In the genomic region with DNA sequence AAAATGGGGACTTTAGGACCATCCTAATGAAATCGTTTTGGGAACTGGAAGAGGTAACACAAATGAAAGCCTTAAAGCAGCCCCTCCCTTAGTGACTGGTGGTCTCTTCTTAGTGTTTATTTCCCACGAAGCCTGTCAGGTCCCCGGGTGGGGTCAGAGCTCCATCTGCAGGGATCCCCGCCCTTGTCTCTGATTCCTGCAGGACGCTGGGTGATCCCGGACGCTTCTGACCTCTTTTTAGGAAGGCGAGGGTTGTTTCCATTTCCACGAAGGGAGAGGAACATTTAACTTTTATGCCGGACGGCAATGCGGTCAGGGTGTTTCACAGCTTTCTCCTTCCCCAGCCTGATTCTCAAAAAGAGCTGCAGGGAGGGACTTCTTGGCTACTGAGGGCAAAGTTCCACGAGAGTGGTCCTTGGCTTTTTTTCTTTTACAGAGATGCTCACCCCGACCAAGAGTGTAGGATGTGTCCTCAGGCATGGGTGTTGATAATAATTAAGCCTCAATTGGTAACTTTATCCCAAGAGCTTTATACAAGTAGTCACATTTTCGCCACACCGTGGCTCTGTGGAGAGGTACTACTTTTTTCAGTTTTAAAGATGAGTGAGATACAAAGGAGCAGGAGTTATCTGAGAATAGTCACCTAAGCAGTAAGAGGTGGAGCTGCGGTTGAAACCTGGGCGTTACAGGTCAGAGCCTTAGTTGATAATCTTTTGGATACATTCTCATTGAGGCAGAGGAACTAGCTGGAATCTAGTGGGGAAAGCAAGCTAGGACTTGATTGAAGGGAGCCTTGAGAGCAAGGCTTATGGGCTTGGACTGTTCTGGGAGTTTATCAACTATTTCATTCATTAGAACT, we compare ENCODE assay signal across 8 cellular contexts. TPM values are rescaled to one million over a fixed set of nuclear protein-coding genes. Genes with fewer than 3 reads are reported as not detected.
DNase-seq lines count a peak whose midpoint lies in the region; ATAC-seq lines count a peak whose summit lies in the region.

No MANE protein-coding gene starts in this region.

- no peak for ATAC-seq in effector memory CD8-positive, alpha-beta T cell (replicated peaks)

- H3K27ac Mint-ChIP-seq in effector memory CD8-positive, alpha-beta T cell: peak overlapping the region; percentile 85 to 91

- DNase-seq in G401 (ENCODE audit: low spot score) (peak; percentile 29), NT2/D1 (ENCODE audit: low read depth, low spot score) (no peak), NCI-H1048 (lab: John Stamatoyannopoulos, UW) (no peak), A172 (ENCODE audit: low spot score) (no peak), NCI-H510A treated with DMSO at 0.1 percent for 48 hours (lab: John Stamatoyannopoulos, UW) (no peak)
- no peak for DNase-seq in effector memory CD8-positive, alpha-beta T cell
- DNase-seq in stimulated activated CD4-positive, alpha-beta T cell treated with anti-CD3 and anti-CD28 coated beads, Interleukin-15, amount 100 ng/mL, for 24 hours: no peak

- H3K4me1 ChIP-seq in NT2/D1 (ENCODE audit: insufficient read depth, insufficient read length) (no peaks in the 10 kb centered on the region), muscle layer of duodenum (ENCODE audit: control insufficient read depth in 1 of 2, insufficient read depth in 2 of 2, low read length in 2 of 2) (peaks cover 5 to 12% of the 10 kb centered on the region in 2 donors)

- peak overlapping the region; percentile 90 to 91 for H3K4me3 Mint-ChIP-seq in effector memory CD8-positive, alpha-beta T cell

- H3K36me3 Mint-ChIP-seq in effector memory CD8-positive, alpha-beta T cell (ENCODE audit: insufficient read depth): peaks cover 8% of the 10 kb centered on the region

- H3K27ac ChIP-seq in muscle layer of duodenum (ENCODE audit: low read length): peak overlapping the region; percentile 8

- H3K9ac ChIP-seq in NT2/D1 (ENCODE audit: insufficient read length, low read depth): peak overlapping the region; percentile 33

- in situ Hi-C loops in G401 (cut with HindIII; ENCODE audit: low sequenced_read_pairs): no loop called here

- peak overlapping the region; percentile 67 for H3K4me3 ChIP-seq in NT2/D1 (ENCODE audit: insufficient read length, low read depth)
- peak overlapping the region; percentile 79 to 97 for H3K4me3 ChIP-seq in muscle layer of duodenum (ENCODE audit: low read depth in 1 of 2, low read length in 2 of 2)

- H3K27me3 ChIP-seq in NT2/D1 (ENCODE audit: insufficient read depth, insufficient read length) (peaks cover 10% of the 10 kb centered on the region), muscle layer of duodenum (ENCODE audit: low read depth, low read length) (no peaks in the 10 kb centered on the region)

- H3K9me3 ChIP-seq in NT2/D1 (ENCODE audit: insufficient read depth, low read length): 0 out of 2 replicates have a peak, but pooled peaks cover 3% of the 10 kb centered on the region
- H3K9me3 ChIP-seq in muscle layer of duodenum (ENCODE audit: control insufficient read depth in 1 of 2, low read length in 2 of 2): peaks cover under 1 to 5% of the 10 kb centered on the region in 2 donors

- H3K36me3 ChIP-seq in NT2/D1 (ENCODE audit: insufficient read depth, insufficient read length, low read length) (peaks cover 5% of the 10 kb centered on the region), muscle layer of duodenum (ENCODE audit: control insufficient read depth in 1 of 2, insufficient read depth in 2 of 2, low read length in 2 of 2) (peaks cover 2 to 23% of the 10 kb centered on the region in 2 donors)

- peaks cover 19 to 22% of the 10 kb centered on the region in 2 donors for H3K4me1 Mint-ChIP-seq in effector memory CD8-positive, alpha-beta T cell (ENCODE audit: low read depth in 2 of 2)

- peaks cover 0 to 21% of the 10 kb centered on the region in 2 donors for H3K9me3 Mint-ChIP-seq in effector memory CD8-positive, alpha-beta T cell

- H3K27me3 Mint-ChIP-seq in effector memory CD8-positive, alpha-beta T cell: no peaks in the 10 kb centered on the region

RNA-seq across cellular contexts. Expression of a gene that starts 0.8 kb away (rescaled TPM):
- 0.25 TPM in 1 of 2 replicates, not detected in the other for total RNA-seq in G401 (2014; rRNA removed; shearing (Covaris generic))
- 1.1 and 2.6 TPM in 2 replicates for total RNA-seq in A172 (2014; rRNA removed; shearing (Covaris generic))

RNA-seq across cellular contexts. Expression of a gene that starts 20.9 kb away (rescaled TPM):
- total RNA-seq in G401 (2014; rRNA removed; shearing (Covaris generic)): 0.18 and 0.37 TPM in 2 replicates
- total RNA-seq in A172 (2014; rRNA removed; shearing (Covaris generic)): 3.8 and 4.5 TPM in 2 replicates

RNA-seq across cellular contexts. Expression of a gene that starts 21.4 kb away (rescaled TPM):
- 4.7 and 11.3 TPM in 2 replicates for total RNA-seq in G401 (2014; rRNA removed; shearing (Covaris generic))
- total RNA-seq in A172 (2014; rRNA removed; shearing (Covaris generic)): 15.6 and 17.3 TPM in 2 replicates

RNA-seq across cellular contexts. Expression of a gene that starts 40.4 kb away (rescaled TPM):
- 1.3 and 2.3 TPM in 2 replicates for total RNA-seq in G401 (2014; rRNA removed; shearing (Covaris generic))
- total RNA-seq in A172 (2014; rRNA removed; shearing (Covaris generic)): 3.7 and 3.9 TPM in 2 replicates

RNA-seq across cellular contexts. Expression of a gene that starts 47.6 kb away (rescaled TPM):
- total RNA-seq in G401 (2014; rRNA removed; shearing (Covaris generic)): not detected in 2 replicates
- total RNA-seq in A172 (2014; rRNA removed; shearing (Covaris generic)): 7.2 and 9.0 TPM in 2 replicates
